ENCODE assay signal across 22 cellular contexts in genomic region chr12:32379667-32380066, GRCh38. TPM values are rescaled to one million over a fixed set of nuclear protein-coding genes. Genes with fewer than 3 reads are reported as not detected.
DNase-seq lines count a peak whose midpoint lies in the region; FAIRE-seq and TF ChIP-seq lines count a peak whose summit lies in the region.
"Had no signal": no experiment of that assay in that cellular context is flagged by ENCODE, and none has a peak within 500 bp of the region (broad histone marks: within the 10 kb centered on the region; RNA-seq: fewer than 3 reads in every experiment).

No MANE protein-coding gene starts in this region.

- no peaks in the 10 kb centered on the region for H4K20me1 ChIP-seq in H9 (ENCODE audit: control insufficient read depth, insufficient read depth, insufficient read length)

- H3K27ac ChIP-seq in H9 (ENCODE audit: insufficient read length, low read depth, low read length) = no peak overlapping the region
- H3K27ac ChIP-seq: A549, KMS-11, RWPE1 had no signal

- no peaks in the 10 kb centered on the region for H3K9me3 Mint-ChIP-seq in H9
- no peaks in the 10 kb centered on the region for H3K9me3 Mint-ChIP-seq in endothelial cell (ENCODE audit: unreplicated experiment)
- no peaks in the 10 kb centered on the region for H3K9me3 Mint-ChIP-seq in osteocyte (ENCODE audit: unreplicated experiment)
- H3K9me3 Mint-ChIP-seq: CD4-positive, alpha-beta memory T cell had no signal

- H3K23me2 ChIP-seq in H9 (ENCODE audit: insufficient read length, low read depth, low read length, poor library complexity, severe bottlenecking) = no peaks in the 10 kb centered on the region

- no peaks in the 10 kb centered on the region for H3K79me2 ChIP-seq in H9 (ENCODE audit: insufficient read depth, low read length)

- no peak overlapping the region for H2BK120ac ChIP-seq in H9 (ENCODE audit: low read depth, low read length, poor library complexity, severe bottlenecking)

- no peak overlapping the region for H2AK5ac ChIP-seq in H9 (ENCODE audit: insufficient read length, low read length)

- no peak overlapping the region for H3K18ac ChIP-seq in H9 (ENCODE audit: insufficient read length, low read depth, low read length)

- no peaks in the 10 kb centered on the region for H3K27me3 ChIP-seq in H9 (ENCODE audit: insufficient read depth, low read length)

- FAIRE-seq in GM18507 (lab: Jason Lieb, UNC) = peak; percentile 12
- FAIRE-seq: H54, HTR-8/SVneo had no signal

- no peak overlapping the region for H2BK15ac ChIP-seq in H9 (ENCODE audit: low read depth, low read length)

- no peak overlapping the region for H2BK5ac ChIP-seq in H9 (ENCODE audit: insufficient read length, low read length)

- no peaks in the 10 kb centered on the region for H3K79me1 ChIP-seq in H9 (ENCODE audit: insufficient read depth, low read depth, low read length, poor library complexity, severe bottlenecking)

- no peaks in the 10 kb centered on the region for H3K9me3 ChIP-seq in H9 (ENCODE audit: control insufficient read depth, low read depth, low read length)
- H3K9me3 ChIP-seq: A549 had no signal

- H3K9ac ChIP-seq in H9 (ENCODE audit: extremely low read depth, insufficient read length, low read length) = no peak overlapping the region
- H3K9ac ChIP-seq: KMS-11 had no signal

- H3T11ph ChIP-seq in H9 (ENCODE audit: low read length) = no peak overlapping the region

- H3K4me2 ChIP-seq in H9 (ENCODE audit: insufficient read depth, insufficient read length, low read length) = no peak overlapping the region
- H3K4me2 ChIP-seq: A549, KMS-11 had no signal

- H3K36me3 Mint-ChIP-seq in H9 (ENCODE audit: insufficient read depth in 1 of 3, low read depth in 3 of 3) (no peaks in the 10 kb centered on the region), endothelial cell (ENCODE audit: low read depth, unreplicated experiment) (no peaks in the 10 kb centered on the region), osteocyte (ENCODE audit: unreplicated experiment) (no peaks in the 10 kb centered on the region)
- H3K36me3 Mint-ChIP-seq: CD4-positive, alpha-beta memory T cell had no signal

- H3K4me1 Mint-ChIP-seq in H9 (peaks cover 16 to 19% of the 10 kb centered on the region in 2 experiments), endothelial cell (ENCODE audit: unreplicated experiment) (no peaks in the 10 kb centered on the region), osteocyte (ENCODE audit: unreplicated experiment) (no peaks in the 10 kb centered on the region)
- H3K4me1 Mint-ChIP-seq: CD4-positive, alpha-beta memory T cell had no signal

- no peak overlapping the region for H4K8ac ChIP-seq in H9 (replicated peaks; ENCODE audit: insufficient read length, low read depth, low read length)

- H3K27me3 Mint-ChIP-seq in H9 (ENCODE audit: low read depth) = no peaks in the 10 kb centered on the region
- peaks cover 2% of the 10 kb centered on the region for H3K27me3 Mint-ChIP-seq in endothelial cell (ENCODE audit: unreplicated experiment)
- peaks cover 2% of the 10 kb centered on the region for H3K27me3 Mint-ChIP-seq in osteocyte (ENCODE audit: unreplicated experiment)

- WGBS in H9 (ENCODE audit: extremely low coverage, insufficient read length, low lambda C conversion rate) = no CpG with 5 or more reads among the region's 8 CpGs

- DNase-seq in GM18507 (ENCODE audit: extremely low spot score, insufficient read length, low read depth) = no peak
- DNase-seq in H9 = no peak
- DNase-seq in RPMI7951 (ENCODE audit: low read depth) = peak; percentile 15
- DNase-seq in endothelial cell (ENCODE audit: low spot score) = no peak
- no peak for DNase-seq in SIG-M5 (lab: John Stamatoyannopoulos, UW)
- DNase-seq in medulla oblongata (ENCODE audit: extremely low spot score) = no peak
- no peak for DNase-seq in osteocyte (ENCODE audit: extremely low spot score, unreplicated experiment)
- DNase-seq: C1 segment of cervical spinal cord; CD4-positive, alpha-beta memory T cell; COR-L47; DMS53; IMR-90; MM.1S; NCI-H2029; NCI-H2227 treated with DMSO at 0.1 percent for 48 hours; NCI-H526 treated with DMSO at 0.1 percent for 48 hours; SHP77 had no signal

- no peak overlapping the region for H3K23ac ChIP-seq in H9 (ENCODE audit: insufficient read length, low read depth, low read length)

- H3K4ac ChIP-seq in H9 (ENCODE audit: low read depth, low read length) = no peak overlapping the region

- TF ChIP-seq CTCF in H9 (conservative IDR thresholded peaks at IDR 0.05) = no peak
- no peak for TF ChIP-seq CTCF in endothelial cell (IDR thresholded peaks at IDR 0.05; ENCODE audit: unreplicated experiment)
- TF ChIP-seq CTCF in osteocyte (IDR thresholded peaks at IDR 0.05) = no peak

- H3K14ac ChIP-seq in H9 (ENCODE audit: insufficient read depth, low read length) = no peak overlapping the region

- H3K4me3 Mint-ChIP-seq in H9 = no peak overlapping the region
- H3K4me3 Mint-ChIP-seq in endothelial cell (ENCODE audit: unreplicated experiment) = no peak overlapping the region
- no peak overlapping the region for H3K4me3 Mint-ChIP-seq in osteocyte (ENCODE audit: unreplicated experiment)
- H3K4me3 Mint-ChIP-seq: CD4-positive, alpha-beta memory T cell had no signal

- no peak overlapping the region for H2BK12ac ChIP-seq in H9 (ENCODE audit: insufficient read length, low read depth, low read length)

- H3K4me1 ChIP-seq in H9 (ENCODE audit: insufficient read depth, low read length) = peaks cover 3% of the 10 kb centered on the region; the same call in 1 of the 2 replicates
- H3K4me1 ChIP-seq: A549 had no signal

- no peak overlapping the region for H2BK20ac ChIP-seq in H9 (ENCODE audit: low read depth, low read length, poor library complexity, severe bottlenecking)

- no peak overlapping the region for H3K56ac ChIP-seq in H9 (ENCODE audit: insufficient read length, low read depth, low read length)

- no peak overlapping the region for H4K5ac ChIP-seq in H9 (ENCODE audit: insufficient read length, low read depth, low read length)

- H2AFZ ChIP-seq in H9 (ENCODE audit: low read length) = no peak overlapping the region

- peak overlapping the region in 2 of 3 experiments; percentile 0 to 46; a peak in 3 of 7 replicates for H3K27ac Mint-ChIP-seq in H9
- peak overlapping the region; percentile 34 for H3K27ac Mint-ChIP-seq in endothelial cell (ENCODE audit: unreplicated experiment)
- no peak overlapping the region for H3K27ac Mint-ChIP-seq in osteocyte (ENCODE audit: unreplicated experiment)
- H3K27ac Mint-ChIP-seq: CD4-positive, alpha-beta memory T cell had no signal

- H4K91ac ChIP-seq in H9 (ENCODE audit: insufficient read length, low read depth, low read length) = no peak overlapping the region

RNA-seq across cellular contexts. Expression of gene FGD4, which starts 19.7 kb away (rescaled TPM):
- 53.9 and 54.3 TPM in 2 replicates for total RNA-seq in H9 (2021)
- total RNA-seq in RPMI7951 (2014; rRNA removed; shearing (Covaris generic)) = 1.4 and 2.0 TPM in 2 replicates
- total RNA-seq in endothelial cell (ENCODE audit: unreplicated experiment) = 17.2 TPM
- total RNA-seq in osteocyte = 7.6 and 8.0 TPM in 2 replicates
